ENCODE assay signal across 8 cellular contexts in the genomic region with DNA sequence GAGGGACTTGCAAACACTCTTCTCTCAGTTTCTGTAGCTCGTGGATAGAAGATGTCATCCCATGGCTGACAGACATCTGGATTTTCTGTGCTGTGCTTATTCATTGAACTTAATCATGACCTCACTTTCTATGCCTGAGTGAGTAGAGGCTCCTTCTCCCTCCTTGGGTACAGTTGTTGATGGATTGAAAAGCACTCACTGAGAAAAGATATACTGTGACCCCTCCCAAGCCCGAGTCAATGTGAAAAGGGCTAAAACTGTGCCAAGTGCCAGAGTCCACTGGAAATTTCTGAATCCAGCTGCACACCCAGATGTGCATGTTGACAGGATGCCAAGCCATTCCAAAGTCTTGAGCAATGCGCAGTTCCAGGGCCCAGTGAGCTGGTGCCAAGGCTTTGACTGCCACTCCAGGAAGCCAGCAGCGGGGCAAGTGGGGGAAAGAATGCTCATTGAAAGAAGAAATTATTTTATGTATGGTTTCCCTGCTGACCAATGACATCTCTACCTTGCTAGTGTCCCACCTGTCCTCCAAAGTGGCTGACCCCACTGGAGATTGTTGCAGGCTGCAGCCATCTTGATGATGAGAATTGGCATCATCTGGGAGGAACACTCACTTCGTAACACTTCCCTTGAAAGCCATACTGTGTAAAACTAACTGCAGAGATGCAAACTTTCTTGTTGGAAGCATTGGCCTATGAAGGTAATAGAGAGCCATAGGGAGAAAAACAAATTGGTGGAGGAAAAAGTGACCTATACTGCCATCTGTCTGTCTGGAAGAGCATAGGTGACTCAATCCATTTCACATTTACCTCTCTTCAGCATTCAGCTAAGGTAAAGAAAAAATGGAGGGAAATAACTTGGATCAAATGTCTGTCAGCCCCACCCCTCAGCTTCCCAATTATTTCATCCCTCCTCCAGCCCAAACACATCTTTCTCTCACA.
DNase-seq lines count a peak whose midpoint lies in the region; ATAC-seq, FAIRE-seq and TF ChIP-seq lines count a peak whose summit lies in the region.

No MANE protein-coding gene starts in this region.

- no peak overlapping the region for H3K4me3 ChIP-seq in kidney (ENCODE audit: low read length in 2 of 2)

- intact Hi-C loops in kidney (cut with DNase I): no loop called here

- H3K27ac ChIP-seq in kidney (ENCODE audit: low read depth in 2 of 2, low read length in 2 of 2): no peak overlapping the region

- DNase-seq in AG09319 (ENCODE audit: extremely low read depth, low read depth): no peak
- peak; percentile 48 for DNase-seq in HEK293T (ENCODE audit: extremely low spot score)
- peak; percentile 32 for DNase-seq in astrocyte of the hippocampus (ENCODE audit: low read depth, low spot score)
- peak; percentile 60 for DNase-seq in kidney tubule cell (ENCODE audit: low spot score)
- no peak for DNase-seq in kidney

- no peak for ATAC-seq in HG02970 (IDR thresholded peaks at IDR 0.05; ENCODE audit: low FRiP score, unreplicated experiment)
- ATAC-seq in GM21381 (IDR thresholded peaks at IDR 0.05; ENCODE audit: unreplicated experiment): no peak
- ATAC-seq in HG02981 (IDR thresholded peaks at IDR 0.05; ENCODE audit: unreplicated experiment): no peak

- H3K9ac ChIP-seq in kidney (ENCODE audit: low read length in 2 of 2): no peak overlapping the region

- peak; percentile 25 for TF ChIP-seq CTCF in AG09319 (IDR thresholded peaks at IDR 0.05; ENCODE audit: low read depth, low read length)
- no peak for TF ChIP-seq CTCF in kidney (IDR thresholded peaks at IDR 0.05; ENCODE audit: borderline replicate concordance, extremely low read depth, insufficient read depth)

- no peaks in the 10 kb centered on the region for H3K36me3 ChIP-seq in kidney (ENCODE audit: control insufficient read depth in 1 of 2, insufficient read depth in 2 of 2, low read length in 2 of 2)

- CTCF ChIA-PET in HEK293T (lab: Yijun Ruan, JAX): interaction anchor here (1.0 kb wide), 1 partner anchor 10 kb away, joined by 3 read pairs; no protein-coding TSS in a partner anchor

- H3K9me3 ChIP-seq in kidney (ENCODE audit: control insufficient read depth in 1 of 2, low read length in 2 of 2): no peaks in the 10 kb centered on the region

- no peak for FAIRE-seq in kidney (lab: Jason Lieb, UNC)

- no peaks in the 10 kb centered on the region for H3K4me1 ChIP-seq in kidney (ENCODE audit: control insufficient read depth in 1 of 2, insufficient read depth in 1 of 2, low read depth in 1 of 2, low read length in 2 of 2)

- POLR2A ChIA-PET in HEK293T (lab: Yijun Ruan, JAX): no interaction called here

TF ChIP-seq in HEK293T, 16 proteins besides CTCF, POLR2A, EP300 and RAD21:
- TF ChIP-seq ARNT (IDR thresholded peaks at IDR 0.05) (no peak), L3MBTL2 (conservative IDR thresholded peaks at IDR 0.05) (no peak), TARDBP (IDR thresholded peaks at IDR 0.05) (no peak), ELF4 (IDR thresholded peaks at IDR 0.05) (no peak), SUZ12 (IDR thresholded peaks at IDR 0.05) (no peak), HDGF (IDR thresholded peaks at IDR 0.05; ENCODE audit: borderline replicate concordance) (no peak), LEF1 (IDR thresholded peaks at IDR 0.05; ENCODE audit: borderline replicate concordance) (no peak), ZNF384 (IDR thresholded peaks at IDR 0.05) (no peak), CTBP1 (IDR thresholded peaks at IDR 0.05; ENCODE audit: borderline replicate concordance) (no peak)

Comparison
In these comparisons a context has a peak if more than half of its experiments do, and no peak if none do; other contexts are left out.
1. DNase-seq: peak in HEK293T (single experiment), astrocyte of the hippocampus (single experiment) and kidney tubule cell (single experiment); none in AG09319 (single experiment) and kidney (single experiment).